1 cellular context compared by ENCODE assay signal in the genomic region with DNA sequence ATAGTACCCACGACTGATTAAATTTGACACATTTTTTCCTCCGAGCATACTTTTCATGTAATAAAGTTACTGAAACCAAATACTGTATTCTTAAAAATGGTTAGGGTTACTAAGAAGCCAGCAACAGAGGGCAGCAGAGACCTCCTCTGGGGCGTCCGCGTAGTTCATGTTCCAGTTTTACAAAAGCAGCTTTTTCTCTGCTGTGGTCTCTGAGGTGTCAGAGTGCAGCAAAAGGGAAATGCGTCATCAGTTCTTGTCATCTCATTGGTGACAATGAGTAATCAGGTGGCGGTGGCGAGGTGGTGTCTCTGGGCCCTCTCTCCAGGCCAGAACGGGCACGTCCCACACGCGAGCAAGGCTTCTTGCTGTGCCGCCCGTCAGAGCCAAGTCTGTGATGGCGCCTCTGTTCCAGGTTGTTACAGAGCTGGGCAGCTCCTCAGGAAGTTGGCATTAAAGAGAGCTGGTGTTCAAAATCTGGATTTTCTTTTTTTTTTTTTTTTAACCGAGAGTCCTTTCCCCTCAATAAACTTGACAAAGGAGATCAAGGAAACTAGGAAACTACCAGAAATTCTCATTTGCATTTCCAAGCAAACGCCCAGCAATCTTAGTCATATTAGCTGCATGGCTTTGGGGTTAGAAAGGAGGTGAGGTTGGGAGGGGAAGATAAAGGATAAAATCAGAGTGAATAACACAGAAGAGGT.
TF ChIP-seq lines count a peak whose summit lies in the region.

No MANE protein-coding gene starts in this region.

TF ChIP-seq in HepG2, 621 proteins besides CTCF, POLR2A, EP300 and RAD21 (continued from another document and continues in another):
- TF ChIP-seq, protein P1, sequence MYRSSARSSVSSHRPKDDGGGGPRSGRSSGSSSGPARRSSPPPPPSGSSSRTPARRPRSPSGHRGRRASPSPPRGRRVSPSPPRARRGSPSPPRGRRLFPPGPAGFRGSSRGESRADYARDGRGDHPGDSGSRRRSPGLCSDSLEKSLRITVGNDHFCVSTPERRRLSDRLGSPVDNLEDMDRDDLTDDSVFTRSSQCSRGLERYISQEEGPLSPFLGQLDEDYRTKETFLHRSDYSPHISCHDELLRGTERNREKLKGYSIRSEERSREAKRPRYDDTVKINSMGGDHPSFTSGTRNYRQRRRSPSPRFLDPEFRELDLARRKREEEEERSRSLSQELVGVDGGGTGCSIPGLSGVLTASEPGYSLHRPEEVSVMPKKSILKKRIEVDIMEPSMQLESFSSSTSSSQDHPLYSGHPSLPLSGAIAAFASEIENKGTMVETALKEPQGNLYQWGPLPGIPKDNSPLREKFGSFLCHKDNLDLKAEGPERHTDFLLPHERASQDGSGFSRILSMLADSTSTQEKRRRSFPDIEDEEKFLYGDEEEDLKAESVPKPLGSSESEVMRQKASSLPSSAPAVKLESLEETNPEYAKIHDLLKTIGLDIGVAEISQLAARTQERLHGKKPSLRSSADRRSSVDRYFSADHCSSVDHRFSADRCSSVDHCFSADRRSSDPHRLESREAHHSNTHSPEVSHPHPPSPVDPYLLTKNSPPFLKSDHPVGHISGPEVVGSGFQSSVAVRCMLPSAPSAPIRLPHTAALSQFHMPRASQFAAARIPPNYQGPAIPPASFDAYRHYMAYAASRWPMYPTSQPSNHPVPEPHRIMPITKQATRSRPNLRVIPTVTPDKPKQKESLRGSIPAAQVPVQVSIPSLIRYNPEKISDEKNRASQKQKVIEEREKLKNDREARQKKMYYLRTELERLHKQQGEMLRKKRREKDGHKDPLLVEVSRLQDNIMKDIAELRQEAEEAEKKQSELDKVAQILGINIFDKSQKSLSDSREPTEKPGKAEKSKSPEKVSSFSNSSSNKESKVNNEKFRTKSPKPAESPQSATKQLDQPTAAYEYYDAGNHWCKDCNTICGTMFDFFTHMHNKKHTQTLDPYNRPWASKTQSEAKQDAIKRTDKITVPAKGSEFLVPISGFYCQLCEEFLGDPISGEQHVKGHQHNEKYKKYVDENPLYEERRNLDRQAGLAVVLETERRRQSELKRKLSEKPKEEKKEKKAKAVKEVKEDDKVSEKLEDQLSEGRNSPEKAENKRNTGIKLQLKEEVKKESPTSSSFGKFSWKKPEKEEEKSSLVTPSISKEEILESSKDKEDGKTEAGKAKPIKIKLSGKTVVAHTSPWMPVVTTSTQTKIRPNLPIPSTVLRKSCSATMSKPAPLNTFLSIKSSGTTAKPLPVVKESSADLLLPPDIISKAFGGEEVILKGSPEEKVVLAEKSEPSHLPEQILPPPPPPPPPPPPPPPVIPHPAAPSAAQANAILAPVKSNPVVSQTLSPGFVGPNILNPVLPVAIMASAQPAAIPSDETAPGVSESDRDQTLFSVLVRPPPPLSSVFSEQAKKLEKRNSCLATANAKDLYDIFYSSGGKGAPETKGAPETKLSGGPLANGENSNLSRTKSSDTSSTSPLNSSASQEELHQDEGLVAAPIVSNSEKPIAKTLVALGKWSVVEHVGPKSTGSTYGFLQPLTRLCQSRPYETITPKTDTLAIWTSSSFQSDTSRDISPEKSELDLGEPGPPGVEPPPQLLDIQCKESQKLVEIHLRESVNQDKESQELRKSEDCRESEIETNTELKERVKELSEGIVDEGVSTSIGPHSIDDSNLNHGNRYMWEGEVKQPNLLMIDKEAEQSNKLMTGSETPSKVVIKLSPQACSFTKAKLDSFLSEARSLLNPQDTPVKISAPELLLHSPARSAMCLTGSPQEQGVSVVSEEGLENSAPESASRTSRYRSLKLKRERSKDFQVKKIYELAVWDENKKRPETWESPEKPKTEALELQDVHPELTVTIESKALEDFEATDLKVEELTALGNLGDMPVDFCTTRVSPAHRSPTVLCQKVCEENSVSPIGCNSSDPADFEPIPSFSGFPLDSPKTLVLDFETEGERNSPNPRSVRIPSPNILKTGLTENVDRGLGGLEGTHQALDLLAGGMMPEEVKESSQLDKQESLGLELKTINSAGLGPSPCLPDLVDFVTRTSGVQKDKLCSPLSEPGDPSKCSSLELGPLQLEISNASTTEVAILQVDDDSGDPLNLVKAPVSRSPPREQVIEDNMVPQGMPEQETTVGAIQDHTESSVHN (CRISPR knock-in tag; IDR thresholded peaks at IDR 0.05), result no peak
- peak; percentile 80 for TF ChIP-seq ZNF136 (CRISPR knock-in tag; IDR thresholded peaks at IDR 0.05; ENCODE audit: low read depth)
- 0 out of 2 replicates have a peak, but pooled peaks have one; percentile 71 for TF ChIP-seq ZNF160 (CRISPR knock-in tag; IDR thresholded peaks at IDR 0.05)
- TF ChIP-seq, protein P2, sequence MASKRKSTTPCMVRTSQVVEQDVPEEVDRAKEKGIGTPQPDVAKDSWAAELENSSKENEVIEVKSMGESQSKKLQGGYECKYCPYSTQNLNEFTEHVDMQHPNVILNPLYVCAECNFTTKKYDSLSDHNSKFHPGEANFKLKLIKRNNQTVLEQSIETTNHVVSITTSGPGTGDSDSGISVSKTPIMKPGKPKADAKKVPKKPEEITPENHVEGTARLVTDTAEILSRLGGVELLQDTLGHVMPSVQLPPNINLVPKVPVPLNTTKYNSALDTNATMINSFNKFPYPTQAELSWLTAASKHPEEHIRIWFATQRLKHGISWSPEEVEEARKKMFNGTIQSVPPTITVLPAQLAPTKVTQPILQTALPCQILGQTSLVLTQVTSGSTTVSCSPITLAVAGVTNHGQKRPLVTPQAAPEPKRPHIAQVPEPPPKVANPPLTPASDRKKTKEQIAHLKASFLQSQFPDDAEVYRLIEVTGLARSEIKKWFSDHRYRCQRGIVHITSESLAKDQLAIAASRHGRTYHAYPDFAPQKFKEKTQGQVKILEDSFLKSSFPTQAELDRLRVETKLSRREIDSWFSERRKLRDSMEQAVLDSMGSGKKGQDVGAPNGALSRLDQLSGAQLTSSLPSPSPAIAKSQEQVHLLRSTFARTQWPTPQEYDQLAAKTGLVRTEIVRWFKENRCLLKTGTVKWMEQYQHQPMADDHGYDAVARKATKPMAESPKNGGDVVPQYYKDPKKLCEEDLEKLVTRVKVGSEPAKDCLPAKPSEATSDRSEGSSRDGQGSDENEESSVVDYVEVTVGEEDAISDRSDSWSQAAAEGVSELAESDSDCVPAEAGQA (IDR thresholded peaks at IDR 0.05; ENCODE audit: low read depth), result peak; percentile 96
- TF ChIP-seq, protein P2 (CRISPR knock-in tag; IDR thresholded peaks at IDR 0.05; ENCODE audit: borderline replicate concordance), result peak; percentile 56; the same call in 1 of the 2 replicates
- TF ChIP-seq ZNF274 (CRISPR knock-in tag; IDR thresholded peaks at IDR 0.05), result no peak
- no peak for TF ChIP-seq ZNF230 (CRISPR knock-in tag; IDR thresholded peaks at IDR 0.05)
- TF ChIP-seq KDM5B (CRISPR knock-in tag; IDR thresholded peaks at IDR 0.05; ENCODE audit: borderline replicate concordance), result peak; percentile 82; the same call in 1 of the 2 replicates
- no peak for TF ChIP-seq ZNF740 (CRISPR knock-in tag; IDR thresholded peaks at IDR 0.05)
- no peak for TF ChIP-seq KDM3A (CRISPR knock-in tag; IDR thresholded peaks at IDR 0.05; ENCODE audit: low read depth)
- no peak for TF ChIP-seq SRSF1 (optimal IDR thresholded peaks at IDR 0.05; ENCODE audit: low read depth, low read length)
- TF ChIP-seq FOXO1 (CRISPR knock-in tag; IDR thresholded peaks at IDR 0.05), result peak; percentile 56; the same call in 1 of the 2 replicates
- no peak for TF ChIP-seq ZNF337 (CRISPR knock-in tag; IDR thresholded peaks at IDR 0.05; ENCODE audit: borderline replicate concordance, low read depth)
- TF ChIP-seq ZBTB3 (CRISPR knock-in tag; IDR thresholded peaks at IDR 0.05; ENCODE audit: borderline replicate concordance, low read depth), result no peak
- peak; percentile 23; the same call in 1 of the 2 replicates for TF ChIP-seq AHDC1 (CRISPR knock-in tag; IDR thresholded peaks at IDR 0.05; ENCODE audit: borderline replicate concordance)
- TF ChIP-seq SCMH1 (CRISPR knock-in tag; IDR thresholded peaks at IDR 0.05; ENCODE audit: borderline replicate concordance), result no peak
- peak; percentile 69; the same call in 1 of the 2 replicates for TF ChIP-seq BORCS8-MEF2B (CRISPR knock-in tag; IDR thresholded peaks at IDR 0.05)
- no peak; the same call in 1 of the 2 replicates for TF ChIP-seq MBD4 (IDR thresholded peaks at IDR 0.05; ENCODE audit: borderline replicate concordance, low read length)
- peak; percentile 53; the same call in 1 of the 2 replicates for TF ChIP-seq SP4 (CRISPR knock-in tag; IDR thresholded peaks at IDR 0.05)
- TF ChIP-seq MED13 (CRISPR knock-in tag; IDR thresholded peaks at IDR 0.05), result no peak
- TF ChIP-seq, protein P3, sequence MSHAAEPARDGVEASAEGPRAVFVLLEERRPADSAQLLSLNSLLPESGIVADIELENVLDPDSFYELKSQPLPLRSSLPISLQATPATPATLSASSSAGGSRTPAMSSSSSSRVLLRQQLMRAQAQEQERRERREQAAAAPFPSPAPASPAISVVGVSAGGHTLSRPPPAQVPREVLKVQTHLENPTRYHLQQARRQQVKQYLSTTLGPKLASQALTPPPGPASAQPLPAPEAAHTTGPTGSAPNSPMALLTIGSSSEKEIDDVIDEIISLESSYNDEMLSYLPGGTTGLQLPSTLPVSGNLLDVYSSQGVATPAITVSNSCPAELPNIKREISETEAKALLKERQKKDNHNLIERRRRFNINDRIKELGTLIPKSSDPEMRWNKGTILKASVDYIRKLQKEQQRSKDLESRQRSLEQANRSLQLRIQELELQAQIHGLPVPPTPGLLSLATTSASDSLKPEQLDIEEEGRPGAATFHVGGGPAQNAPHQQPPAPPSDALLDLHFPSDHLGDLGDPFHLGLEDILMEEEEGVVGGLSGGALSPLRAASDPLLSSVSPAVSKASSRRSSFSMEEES (CRISPR knock-in tag; IDR thresholded peaks at IDR 0.05), result peak; percentile 86
- TF ChIP-seq SYNCRIP (IDR thresholded peaks at IDR 0.05; ENCODE audit: insufficient read depth, low read depth, low read length), result no peak
- no peak for TF ChIP-seq JUNB (CRISPR knock-in tag; IDR thresholded peaks at IDR 0.05; ENCODE audit: borderline replicate concordance)
- TF ChIP-seq PTBP1 (IDR thresholded peaks at IDR 0.05; ENCODE audit: low read depth, low read length, poor library complexity, severe bottlenecking), result no peak
- TF ChIP-seq, protein P4, sequence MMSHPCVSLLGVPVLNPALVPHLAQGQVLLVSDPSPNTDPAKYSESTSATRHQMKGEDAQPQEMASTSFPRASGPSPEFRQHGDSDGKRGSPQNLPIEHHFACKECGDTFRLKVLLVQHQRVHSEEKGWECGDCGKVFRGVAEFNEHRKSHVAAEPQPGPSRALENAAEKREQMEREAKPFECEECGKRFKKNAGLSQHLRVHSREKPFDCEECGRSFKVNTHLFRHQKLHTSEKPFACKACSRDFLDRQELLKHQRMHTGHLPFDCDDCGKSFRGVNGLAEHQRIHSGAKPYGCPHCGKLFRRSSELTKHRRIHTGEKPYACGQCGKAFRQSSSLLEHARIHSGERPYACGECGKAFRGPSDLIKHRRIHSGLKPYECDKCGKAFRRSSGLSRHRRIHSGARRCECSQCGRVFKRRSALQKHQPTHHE (CRISPR knock-in tag; IDR thresholded peaks at IDR 0.05; ENCODE audit: borderline replicate concordance), result no peak
- no peak for TF ChIP-seq PLSCR1 (CRISPR knock-in tag; IDR thresholded peaks at IDR 0.05; ENCODE audit: borderline replicate concordance)
